In genomic region chr1:201982923-201983805, GRCh38 we compare ENCODE assay signal across 8 cellular contexts. TPM values are rescaled to one million over a fixed set of nuclear protein-coding genes. Genes with fewer than 3 reads are reported as not detected.
DNase-seq lines count a peak whose midpoint lies in the region; ATAC-seq lines count a peak whose summit lies in the region.

No MANE protein-coding gene starts in this region.

- DNase-seq in C1 segment of cervical spinal cord (lab: John Stamatoyannopoulos, UW) (peak in 12 of 14 donors; percentile 27 to 70 (median 53)), NCI-H82 (lab: John Stamatoyannopoulos, UW) (peak; percentile 92), medulla oblongata (ENCODE audit: extremely low spot score) (peak; percentile 76)
- DNase-seq in activated CD4-positive, alpha-beta memory T cell treated with anti-CD3 and anti-CD28 coated beads, Interleukin-2, amount 10 ng/mL, durations not matched to agents 7 days and 5 days: peak; percentile 57
- peak; percentile 25 to 38 (median 34) for DNase-seq in effector memory CD4-positive, alpha-beta T cell
- peak; percentile 20 for DNase-seq in stimulated activated CD8-positive, alpha-beta memory T cell treated with anti-CD3 and anti-CD28 coated beads, Interleukin-15, amount 100 ng/mL, for 1 hour (ENCODE audit: low read depth)

- no peaks in the 10 kb centered on the region for H3K27me3 ChIP-seq in effector memory CD4-positive, alpha-beta T cell (replicated peaks; ENCODE audit: control insufficient read depth, insufficient read depth, low read length, poor library complexity, severe bottlenecking)

- no peaks in the 10 kb centered on the region for H3K9me3 Mint-ChIP-seq in activated CD4-positive, alpha-beta memory T cell treated with anti-CD3 and anti-CD28 coated beads, Interleukin-2, amount 10 ng/mL, durations not matched to agents 7 days and 5 days

- peak overlapping the region; percentile 74 for H3K27ac Mint-ChIP-seq in activated CD4-positive, alpha-beta memory T cell treated with anti-CD3 and anti-CD28 coated beads, Interleukin-2, amount 10 ng/mL, durations not matched to agents 7 days and 5 days

- peak overlapping the region; percentile 70 for H3K27ac ChIP-seq in effector memory CD4-positive, alpha-beta T cell (ENCODE audit: insufficient read depth, low read length, poor library complexity, severe bottlenecking)

- ATAC-seq in GM19035 (IDR thresholded peaks at IDR 0.05; ENCODE audit: unreplicated experiment): peak; percentile 51
- peak; percentile 68 for ATAC-seq in HG03342 (IDR thresholded peaks at IDR 0.05; ENCODE audit: unreplicated experiment)

- H3K4me3 Mint-ChIP-seq in activated CD4-positive, alpha-beta memory T cell treated with anti-CD3 and anti-CD28 coated beads, Interleukin-2, amount 10 ng/mL, durations not matched to agents 7 days and 5 days: peak overlapping the region; percentile 97

- no peaks in the 10 kb centered on the region for H3K9me3 ChIP-seq in effector memory CD4-positive, alpha-beta T cell (ENCODE audit: control insufficient read depth, low read length)

- H3K27me3 Mint-ChIP-seq in activated CD4-positive, alpha-beta memory T cell treated with anti-CD3 and anti-CD28 coated beads, Interleukin-2, amount 10 ng/mL, durations not matched to agents 7 days and 5 days: no peaks in the 10 kb centered on the region

- H3K36me3 ChIP-seq in effector memory CD4-positive, alpha-beta T cell (ENCODE audit: control insufficient read depth, insufficient read depth, low read length): no peaks in the 10 kb centered on the region

- POLR2A ChIA-PET in activated CD4-positive, alpha-beta memory T cell treated with anti-CD3 and anti-CD28 coated beads, Interleukin-2, amount 10 ng/mL, durations not matched to agents 7 days and 5 days (lab: Charles Lee): interaction anchor here (0.7 to 2.8 kb wide), 8 partner anchors 10 to 154 kb away, joined by 3 to 13 read pairs (median 4); partner anchors contain the start of genes IPO9 and TIMM17A

- peaks cover 5% of the 10 kb centered on the region for H3K4me1 ChIP-seq in effector memory CD4-positive, alpha-beta T cell (ENCODE audit: control insufficient read depth, insufficient read depth, low read length, poor library complexity, severe bottlenecking)

- H3K36me3 Mint-ChIP-seq in activated CD4-positive, alpha-beta memory T cell treated with anti-CD3 and anti-CD28 coated beads, Interleukin-2, amount 10 ng/mL, durations not matched to agents 7 days and 5 days (ENCODE audit: low read depth): peaks cover 8% of the 10 kb centered on the region

- peaks cover 28% of the 10 kb centered on the region for H3K4me1 Mint-ChIP-seq in activated CD4-positive, alpha-beta memory T cell treated with anti-CD3 and anti-CD28 coated beads, Interleukin-2, amount 10 ng/mL, durations not matched to agents 7 days and 5 days

- H3K4me3 ChIP-seq in effector memory CD4-positive, alpha-beta T cell (ENCODE audit: insufficient read depth, low read depth, low read length, poor library complexity, severe bottlenecking): peak overlapping the region; percentile 74

- CTCF ChIA-PET in activated CD4-positive, alpha-beta memory T cell treated with anti-CD3 and anti-CD28 coated beads, Interleukin-2, amount 10 ng/mL, durations not matched to agents 7 days and 5 days (lab: Charles Lee): interaction anchor here (0.7 to 3.7 kb wide), 8 partner anchors 11 to 161 kb away, joined by 3 to 21 read pairs (median 4); partner anchors contain the start of gene IPO9

RNA-seq across cellular contexts. Expression of gene RNPEP, which starts 0.7 kb away (rescaled TPM):
- 10 to 100 TPM; 38.5 to 41.1 TPM for total RNA-seq in activated CD4-positive, alpha-beta memory T cell treated with anti-CD3 and anti-CD28 coated beads, Interleukin-2, amount 10 ng/mL, durations not matched to agents 7 days and 5 days

RNA-seq across cellular contexts. Expression of gene ELF3, which starts 27.2 kb away (rescaled TPM):
- total RNA-seq in activated CD4-positive, alpha-beta memory T cell treated with anti-CD3 and anti-CD28 coated beads, Interleukin-2, amount 10 ng/mL, durations not matched to agents 7 days and 5 days: under 1 TPM; 0.30 to 0.38 TPM

RNA-seq across cellular contexts. Expression of gene TIMM17A, which starts 27.9 kb away (rescaled TPM):
- 10 to 100 TPM; 42.5 to 44.8 TPM for total RNA-seq in activated CD4-positive, alpha-beta memory T cell treated with anti-CD3 and anti-CD28 coated beads, Interleukin-2, amount 10 ng/mL, durations not matched to agents 7 days and 5 days

RNA-seq across cellular contexts. Expression of gene LMOD1, which starts 36.8 kb away (rescaled TPM):
- total RNA-seq in activated CD4-positive, alpha-beta memory T cell treated with anti-CD3 and anti-CD28 coated beads, Interleukin-2, amount 10 ng/mL, durations not matched to agents 7 days and 5 days: not detected

Comparison
In these comparisons a context has a peak if more than half of its experiments do, and no peak if none do; other contexts are left out.
1. Peak in every context shown above with its lines: DNase-seq, ATAC-seq, H3K4me3 ChIP-seq and H3K27ac ChIP-seq.
2. DNase-seq: peak in every context shown above with its lines; median percentile 92 in NCI-H82; 76 in medulla oblongata; 57 in activated CD4-positive, alpha-beta memory T cell treated with anti-CD3 and anti-CD28 coated beads, Interleukin-2, amount 10 ng/mL, durations not matched to agents 7 days and 5 days; 53 in C1 segment of cervical spinal cord; 34 in effector memory CD4-positive, alpha-beta T cell; 20 in stimulated activated CD8-positive, alpha-beta memory T cell treated with anti-CD3 and anti-CD28 coated beads, Interleukin-15, amount 100 ng/mL, for 1 hour.